In the genomic region with DNA sequence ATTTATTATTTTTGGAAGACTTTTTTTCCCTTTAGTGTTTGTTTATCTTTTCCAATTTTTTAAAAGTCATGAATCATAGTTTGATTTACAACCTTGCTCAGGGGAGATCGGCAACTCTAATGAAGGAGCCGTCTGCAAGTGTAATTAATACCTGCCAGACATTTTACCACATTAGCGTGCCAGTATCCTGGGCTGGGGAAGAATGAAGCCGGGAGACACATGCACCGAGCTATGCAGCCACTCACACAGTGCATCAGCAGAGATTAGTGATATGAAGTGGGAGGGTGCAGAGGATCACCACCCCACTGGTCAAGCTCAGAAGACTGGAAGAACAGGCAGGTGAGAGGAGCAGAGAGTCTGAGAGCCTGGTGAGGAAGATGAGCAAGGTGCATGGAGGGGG, we compare ENCODE assay signal across 15 cellular contexts.
"Had no signal": no experiment of that assay in that cellular context is flagged by ENCODE, and none has a peak within 500 bp of the region (broad histone marks: within the 10 kb centered on the region; RNA-seq: fewer than 3 reads in every experiment).

No MANE protein-coding gene starts in this region.

- ATAC-seq: activated naive CD4-positive, alpha-beta T cell treated with anti-CD3 and anti-CD28 coated beads, Interleukin-2, amount 50 U/mL, for 72 hours; activated T-cell treated with anti-CD3 and anti-CD28 coated beads, Interleukin-2, amount 50 U/mL, for 72 hours; esophagus mucosa; left lung; mucosa of descending colon; naive thymus-derived CD8-positive, alpha-beta T cell; stimulated activated effector memory CD8-positive, alpha-beta T cell treated with anti-CD3 and anti-CD28 coated beads, Interleukin-12 subunit alpha, Interleukin-12 subunit beta, amount 100 ng/mL, for 72 hours had no signal

- DNase-seq: activated CD4-positive, alpha-beta T cell treated with anti-CD3 and anti-CD28 coated beads, Interleukin-2, amount 10 ng/mL, durations not matched to agents 7 days and 5 days; activated CD8-positive, alpha-beta memory T cell treated with anti-CD3 and anti-CD28 coated beads, Interleukin-2, amount 50 U/mL, for 48 hours; activated gamma-delta T cell; activated T-cell treated with anti-CD3 and anti-CD28 coated beads, Interleukin-2, amount 50 U/mL, for 72 hours; central memory CD4-positive, alpha-beta T cell; colonic mucosa; islet precursor cell; left lung; mucosa of descending colon; naive thymus-derived CD8-positive, alpha-beta T cell; stimulated activated CD4-positive, alpha-beta T cell treated with anti-CD3 and anti-CD28 coated beads, Interleukin-12 subunit alpha, Interleukin-12 subunit beta, amount 100 ng/mL, for 4 hours; uterus had no signal
